Comparison of ENCODE assay signal across 29 cellular contexts in the genomic region with DNA sequence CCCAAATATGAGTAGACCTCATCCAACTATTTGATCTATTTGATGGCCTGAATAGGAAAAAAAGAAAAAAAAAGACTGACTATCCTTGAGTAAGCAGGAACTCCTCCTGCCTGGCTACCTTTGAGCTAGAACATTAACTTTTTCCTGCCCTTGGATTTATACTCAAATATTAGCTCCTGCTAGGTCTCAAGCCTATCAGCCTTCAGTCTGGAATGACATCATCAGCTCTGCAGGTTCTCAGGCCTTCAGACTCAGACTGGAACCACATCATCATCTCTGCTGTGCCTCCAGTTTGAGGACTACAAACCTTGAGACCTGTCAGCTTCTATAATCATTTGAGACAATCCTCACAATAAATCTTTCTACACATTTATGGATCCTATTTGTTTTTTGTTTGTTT.
"Had no signal": no experiment of that assay in that cellular context is flagged by ENCODE, and none has a peak within 500 bp of the region (broad histone marks: within the 10 kb centered on the region; RNA-seq: fewer than 3 reads in every experiment).

No MANE protein-coding gene starts in this region.

- H3K79me2 ChIP-seq: parathyroid adenoma had no signal

- H3K9ac ChIP-seq: neural progenitor cell, parathyroid adenoma had no signal

- H3K27me3 ChIP-seq: neural progenitor cell, neutrophil, right atrium auricular region, suprapubic skin, tibial artery, upper lobe of right lung had no signal

- DNase-seq: hypothalamus; immature natural killer cell; kidney; left ventricle myocardium inferior; mesendoderm; naive B cell; natural killer cell; nephron progenitor cell; occipital lobe; psoas muscle; stimulated activated CD4-positive, alpha-beta T cell treated with anti-CD3 and anti-CD28 coated beads, Interleukin-12 subunit alpha, Interleukin-12 subunit beta, amount 100 ng/mL, for 4 hours; stimulated activated CD4-positive, alpha-beta T cell treated with anti-CD3 and anti-CD28 coated beads, Interleukin-15, amount 100 ng/mL, for 24 hours; stimulated activated CD4-positive, alpha-beta T cell treated with anti-CD3 and anti-CD28 coated beads, Interleukin-2, amount 100 ng/mL, for 24 hours; stimulated activated CD4-positive, alpha-beta T cell treated with anti-CD3 and anti-CD28 coated beads, Interleukin-4, amount 100 ng/mL, for 1 hour; stimulated activated naive CD4-positive, alpha-beta T cell; tibial artery; trophoblast cell; upper lobe of right lung had no signal

- H2AFZ ChIP-seq: neural progenitor cell, parathyroid adenoma had no signal

- H3K4me1 ChIP-seq: left ventricle myocardium inferior, parathyroid adenoma, psoas muscle, right atrium auricular region, suprapubic skin, tibial artery, upper lobe of right lung had no signal

- ATAC-seq: natural killer cell, psoas muscle, sciatic nerve, upper lobe of right lung had no signal

- H3K27ac ChIP-seq: left ventricle myocardium inferior, neural progenitor cell, neutrophil, parathyroid adenoma, psoas muscle, right atrium auricular region, skin epidermis, suprapubic skin, thoracic aorta, tibial artery, upper lobe of right lung had no signal

- H3K4me3 ChIP-seq: left ventricle myocardium inferior, lung, neural progenitor cell, psoas muscle, right atrium auricular region, skin epidermis, suprapubic skin, thoracic aorta, tibial artery, upper lobe of right lung had no signal

- H3K36me3 ChIP-seq: left ventricle myocardium inferior, neural progenitor cell, neutrophil, right atrium auricular region, suprapubic skin, thoracic aorta, tibial artery, upper lobe of right lung had no signal

- FAIRE-seq: islet of Langerhans, kidney, urothelium cell line had no signal

- H3K4me2 ChIP-seq: neural progenitor cell had no signal

- H3K9me3 ChIP-seq: left ventricle myocardium inferior, neutrophil, psoas muscle, right atrium auricular region, suprapubic skin, thoracic aorta, tibial artery, upper lobe of right lung had no signal
